Comparison of ENCODE assay signal across 2 cellular contexts in the genomic region with DNA sequence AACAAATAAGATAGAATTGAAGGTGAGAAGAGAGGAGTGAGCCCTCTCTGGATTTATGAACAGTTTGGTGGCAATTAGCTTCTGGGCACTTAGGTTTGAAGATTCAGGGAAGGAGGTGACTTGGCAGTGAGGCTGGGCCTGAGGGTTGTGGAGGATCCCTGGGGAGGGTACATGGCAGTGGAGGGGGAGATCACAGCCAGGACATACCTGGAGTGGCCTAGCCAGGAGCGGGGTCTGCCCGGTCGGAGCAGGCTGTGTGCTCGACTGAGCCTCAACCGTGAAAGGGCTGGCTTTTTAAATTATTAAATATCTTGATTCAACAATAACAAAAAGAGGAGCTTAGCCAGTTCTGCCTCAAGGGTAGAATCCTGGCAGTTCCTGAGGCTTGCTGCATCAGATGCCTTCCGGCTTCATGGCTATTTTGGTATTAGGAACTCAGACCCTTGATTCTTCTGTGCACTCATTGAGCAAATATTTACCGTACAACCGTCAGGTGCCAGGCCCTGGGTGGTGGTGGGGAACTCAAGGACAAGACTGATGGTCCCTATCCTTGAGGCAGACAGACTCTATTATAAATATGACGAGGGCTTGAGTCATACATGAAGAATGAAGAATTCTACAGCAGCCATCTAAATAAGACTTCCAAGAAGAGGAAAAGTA.
TF ChIP-seq lines count a peak whose summit lies in the region.

No MANE protein-coding gene starts in this region.

TF ChIP-seq in HCT116, 20 proteins besides CTCF, POLR2A, EP300 and RAD21 (continued from another document):
- TF ChIP-seq ZNF274 (IDR thresholded peaks at IDR 0.05; ENCODE audit: low read depth, low read length) (no peak), FOSL1 (IDR thresholded peaks at IDR 0.05; ENCODE audit: low read depth) (peak; percentile 25; the same call in 1 of the 2 replicates)
TF ChIP-seq in HCT116: peak in this region for 2.

TF ChIP-seq in SK-N-SH, 30 proteins besides CTCF, POLR2A, EP300 and RAD21:
- TF ChIP-seq, protein P1, sequence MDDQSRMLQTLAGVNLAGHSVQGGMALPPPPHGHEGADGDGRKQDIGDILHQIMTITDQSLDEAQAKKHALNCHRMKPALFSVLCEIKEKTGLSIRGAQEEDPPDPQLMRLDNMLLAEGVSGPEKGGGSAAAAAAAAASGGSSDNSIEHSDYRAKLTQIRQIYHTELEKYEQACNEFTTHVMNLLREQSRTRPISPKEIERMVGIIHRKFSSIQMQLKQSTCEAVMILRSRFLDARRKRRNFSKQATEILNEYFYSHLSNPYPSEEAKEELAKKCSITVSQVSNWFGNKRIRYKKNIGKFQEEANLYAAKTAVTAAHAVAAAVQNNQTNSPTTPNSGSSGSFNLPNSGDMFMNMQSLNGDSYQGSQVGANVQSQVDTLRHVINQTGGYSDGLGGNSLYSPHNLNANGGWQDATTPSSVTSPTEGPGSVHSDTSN (IDR thresholded peaks at IDR 0.05), result peak; percentile 99
- TF ChIP-seq TEAD4 (IDR thresholded peaks at IDR 0.05; ENCODE audit: borderline replicate concordance, insufficient read depth) (peak; percentile 77), EZH2phosphoT487 (IDR thresholded peaks at IDR 0.05; ENCODE audit: borderline replicate concordance, low read depth) (no peak), FOSL2 (IDR thresholded peaks at IDR 0.05; ENCODE audit: borderline replicate concordance, low read depth) (peak; percentile 98), TAF1 (IDR thresholded peaks at IDR 0.05; ENCODE audit: borderline replicate concordance, low read depth, low read length) (peak; percentile 12; the same call in 1 of the 2 replicates), RFX5 (IDR thresholded peaks at IDR 0.05; ENCODE audit: low read length) (no peak), SIN3A (IDR thresholded peaks at IDR 0.05; ENCODE audit: borderline replicate concordance, low read depth, low read length) (peak; percentile 50; the same call in 1 of the 2 replicates), YY1 (IDR thresholded peaks at IDR 0.05; ENCODE audit: low read depth) (peak; percentile 61), RCOR1 (IDR thresholded peaks at IDR 0.05; ENCODE audit: low read length) (no peak), RXRA (IDR thresholded peaks at IDR 0.05; ENCODE audit: borderline replicate concordance, low read depth) (peak; percentile 76; the same call in 1 of the 2 replicates), MAX (IDR thresholded peaks at IDR 0.05; ENCODE audit: low read depth) (peak; percentile 85; the same call in 1 of the 2 replicates), NRF1 (IDR thresholded peaks at IDR 0.05; ENCODE audit: low read depth, low read length) (no peak), GABPA (IDR thresholded peaks at IDR 0.05; ENCODE audit: low read depth) (no peak; the same call in 1 of the 2 replicates), SMC3 (IDR thresholded peaks at IDR 0.05; ENCODE audit: low read depth, low read length) (no peak), ZBTB33 (IDR thresholded peaks at IDR 0.05; ENCODE audit: borderline replicate concordance, low read depth) (peak; percentile 60; the same call in 1 of the 2 replicates), GATA2 (CRISPR knock-in tag; IDR thresholded peaks at IDR 0.05) (no peak), FOXM1 (IDR thresholded peaks at IDR 0.05; ENCODE audit: low read depth) (peak; percentile 77; the same call in 1 of the 2 replicates), ELF1 (IDR thresholded peaks at IDR 0.05) (peak; percentile 71), JUND (IDR thresholded peaks at IDR 0.05) (peak; percentile 98), TCF12 (IDR thresholded peaks at IDR 0.05) (peak; percentile 93), POLR2AphosphoS5 (IDR thresholded peaks at IDR 0.05; ENCODE audit: low read depth, low read length) (peak; percentile 72; the same call in 1 of the 2 replicates), MXI1 (IDR thresholded peaks at IDR 0.05; ENCODE audit: low read depth, low read length) (no peak), IRF3 (IDR thresholded peaks at IDR 0.05; ENCODE audit: low read depth, low read length) (no peak), USF1 (IDR thresholded peaks at IDR 0.05; ENCODE audit: borderline replicate concordance, low read depth) (peak; percentile 43; the same call in 1 of the 2 replicates), NFIC (IDR thresholded peaks at IDR 0.05; ENCODE audit: borderline replicate concordance) (peak; percentile 94), MEF2A (IDR thresholded peaks at IDR 0.05; ENCODE audit: borderline replicate concordance, low read depth) (peak; percentile 95), CHD2 (IDR thresholded peaks at IDR 0.05; ENCODE audit: low read length, partially characterized antibody) (no peak), FOXJ3 (CRISPR knock-in tag; IDR thresholded peaks at IDR 0.05) (no peak)
- TF ChIP-seq, protein P2, sequence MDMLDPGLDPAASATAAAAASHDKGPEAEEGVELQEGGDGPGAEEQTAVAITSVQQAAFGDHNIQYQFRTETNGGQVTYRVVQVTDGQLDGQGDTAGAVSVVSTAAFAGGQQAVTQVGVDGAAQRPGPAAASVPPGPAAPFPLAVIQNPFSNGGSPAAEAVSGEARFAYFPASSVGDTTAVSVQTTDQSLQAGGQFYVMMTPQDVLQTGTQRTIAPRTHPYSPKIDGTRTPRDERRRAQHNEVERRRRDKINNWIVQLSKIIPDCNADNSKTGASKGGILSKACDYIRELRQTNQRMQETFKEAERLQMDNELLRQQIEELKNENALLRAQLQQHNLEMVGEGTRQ (IDR thresholded peaks at IDR 0.05; ENCODE audit: borderline replicate concordance, low read depth, low read length), result no peak
- TF ChIP-seq, protein P3, sequence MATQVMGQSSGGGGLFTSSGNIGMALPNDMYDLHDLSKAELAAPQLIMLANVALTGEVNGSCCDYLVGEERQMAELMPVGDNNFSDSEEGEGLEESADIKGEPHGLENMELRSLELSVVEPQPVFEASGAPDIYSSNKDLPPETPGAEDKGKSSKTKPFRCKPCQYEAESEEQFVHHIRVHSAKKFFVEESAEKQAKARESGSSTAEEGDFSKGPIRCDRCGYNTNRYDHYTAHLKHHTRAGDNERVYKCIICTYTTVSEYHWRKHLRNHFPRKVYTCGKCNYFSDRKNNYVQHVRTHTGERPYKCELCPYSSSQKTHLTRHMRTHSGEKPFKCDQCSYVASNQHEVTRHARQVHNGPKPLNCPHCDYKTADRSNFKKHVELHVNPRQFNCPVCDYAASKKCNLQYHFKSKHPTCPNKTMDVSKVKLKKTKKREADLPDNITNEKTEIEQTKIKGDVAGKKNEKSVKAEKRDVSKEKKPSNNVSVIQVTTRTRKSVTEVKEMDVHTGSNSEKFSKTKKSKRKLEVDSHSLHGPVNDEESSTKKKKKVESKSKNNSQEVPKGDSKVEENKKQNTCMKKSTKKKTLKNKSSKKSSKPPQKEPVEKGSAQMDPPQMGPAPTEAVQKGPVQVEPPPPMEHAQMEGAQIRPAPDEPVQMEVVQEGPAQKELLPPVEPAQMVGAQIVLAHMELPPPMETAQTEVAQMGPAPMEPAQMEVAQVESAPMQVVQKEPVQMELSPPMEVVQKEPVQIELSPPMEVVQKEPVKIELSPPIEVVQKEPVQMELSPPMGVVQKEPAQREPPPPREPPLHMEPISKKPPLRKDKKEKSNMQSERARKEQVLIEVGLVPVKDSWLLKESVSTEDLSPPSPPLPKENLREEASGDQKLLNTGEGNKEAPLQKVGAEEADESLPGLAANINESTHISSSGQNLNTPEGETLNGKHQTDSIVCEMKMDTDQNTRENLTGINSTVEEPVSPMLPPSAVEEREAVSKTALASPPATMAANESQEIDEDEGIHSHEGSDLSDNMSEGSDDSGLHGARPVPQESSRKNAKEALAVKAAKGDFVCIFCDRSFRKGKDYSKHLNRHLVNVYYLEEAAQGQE (IDR thresholded peaks at IDR 0.05; ENCODE audit: low read depth, low read length), result peak; percentile 21; the same call in 1 of the 2 replicates
TF ChIP-seq in SK-N-SH: peak in this region for 18.
